ENCODE assay signal across 25 cellular contexts in genomic region chr9:34826999-34827538, GRCh38.
"Had no signal": no experiment of that assay in that cellular context is flagged by ENCODE, and none has a peak within 500 bp of the region (broad histone marks: within the 10 kb centered on the region; RNA-seq: fewer than 3 reads in every experiment).

No MANE protein-coding gene starts in this region.

- H3K9ac ChIP-seq: neural progenitor cell, parathyroid adenoma had no signal

- H3K9me3 ChIP-seq: ovary, psoas muscle, spleen, stomach, thoracic aorta, tibial artery, transverse colon, upper lobe of right lung, uterus had no signal

- H3K27ac ChIP-seq: neural progenitor cell, ovary, parathyroid adenoma, psoas muscle, skin epidermis, spleen, stomach, thoracic aorta, tibial artery, transverse colon, upper lobe of right lung, uterus had no signal

- H3K27me3 ChIP-seq: ovary, transverse colon, upper lobe of right lung, uterus had no signal

- H3K4me1 ChIP-seq: neural progenitor cell, parathyroid adenoma, psoas muscle, spleen, stomach, tibial artery, transverse colon, upper lobe of right lung, uterus had no signal

- H3K36me3 ChIP-seq: neural progenitor cell, ovary, spleen, stomach, thoracic aorta, tibial artery, transverse colon, upper lobe of right lung, uterus had no signal

- ATAC-seq: naive thymus-derived CD4-positive, alpha-beta T cell; natural killer cell; psoas muscle; right cardiac atrium; sciatic nerve; stimulated activated effector memory CD8-positive, alpha-beta T cell treated with anti-CD3 and anti-CD28 coated beads, Interleukin-12 subunit alpha, Interleukin-12 subunit beta, amount 100 ng/mL, for 72 hours; stimulated activated naive B cell treated with anti-CD40 and anti-IgM and Interleukin-4, amounts not matched to agents 10 μg/mL and 1 μg/mL and 100 μg/mL, for 72 hours; upper lobe of right lung had no signal

- H3K4me3 ChIP-seq: neural progenitor cell, ovary, psoas muscle, skin epidermis, smooth muscle cell, spleen, stomach, thoracic aorta, tibial artery, transverse colon, upper lobe of right lung, uterus had no signal

- H3K79me2 ChIP-seq: parathyroid adenoma had no signal

- H3K4me2 ChIP-seq: neural progenitor cell, smooth muscle cell had no signal

- DNase-seq: naive thymus-derived CD4-positive, alpha-beta T cell; natural killer cell; occipital lobe; psoas muscle; right cardiac atrium; spleen; stimulated activated CD4-positive, alpha-beta T cell treated with anti-CD3 and anti-CD28 coated beads, Interleukin-12 subunit alpha, Interleukin-12 subunit beta, amount 100 ng/mL, for 4 hours; stimulated activated CD4-positive, alpha-beta T cell treated with anti-CD3 and anti-CD28 coated beads, Interleukin-1b, Interleukin-23, amount 100 ng/mL, for 48 hours; stimulated activated CD4-positive, alpha-beta T cell treated with anti-CD3 and anti-CD28 coated beads, Interleukin-2, amount 100 ng/mL, for 48 hours; stimulated activated CD4-positive, alpha-beta T cell treated with anti-CD3 and anti-CD28 coated beads, Interleukin-4, amount 100 ng/mL, for 24 hours; stimulated activated naive B cell treated with anti-CD40 and anti-IgM and Interleukin-4, amounts not matched to agents 10 μg/mL and 1 μg/mL and 100 μg/mL, for 72 hours; stimulated activated naive CD4-positive, alpha-beta T cell treated with Interleukin-2 at 50 U/mL for 16 hours; stomach; tibial artery; transverse colon; upper lobe of right lung had no signal

- H2AFZ ChIP-seq: neural progenitor cell, parathyroid adenoma had no signal
